9 cellular contexts compared by ENCODE assay signal in the genomic region with DNA sequence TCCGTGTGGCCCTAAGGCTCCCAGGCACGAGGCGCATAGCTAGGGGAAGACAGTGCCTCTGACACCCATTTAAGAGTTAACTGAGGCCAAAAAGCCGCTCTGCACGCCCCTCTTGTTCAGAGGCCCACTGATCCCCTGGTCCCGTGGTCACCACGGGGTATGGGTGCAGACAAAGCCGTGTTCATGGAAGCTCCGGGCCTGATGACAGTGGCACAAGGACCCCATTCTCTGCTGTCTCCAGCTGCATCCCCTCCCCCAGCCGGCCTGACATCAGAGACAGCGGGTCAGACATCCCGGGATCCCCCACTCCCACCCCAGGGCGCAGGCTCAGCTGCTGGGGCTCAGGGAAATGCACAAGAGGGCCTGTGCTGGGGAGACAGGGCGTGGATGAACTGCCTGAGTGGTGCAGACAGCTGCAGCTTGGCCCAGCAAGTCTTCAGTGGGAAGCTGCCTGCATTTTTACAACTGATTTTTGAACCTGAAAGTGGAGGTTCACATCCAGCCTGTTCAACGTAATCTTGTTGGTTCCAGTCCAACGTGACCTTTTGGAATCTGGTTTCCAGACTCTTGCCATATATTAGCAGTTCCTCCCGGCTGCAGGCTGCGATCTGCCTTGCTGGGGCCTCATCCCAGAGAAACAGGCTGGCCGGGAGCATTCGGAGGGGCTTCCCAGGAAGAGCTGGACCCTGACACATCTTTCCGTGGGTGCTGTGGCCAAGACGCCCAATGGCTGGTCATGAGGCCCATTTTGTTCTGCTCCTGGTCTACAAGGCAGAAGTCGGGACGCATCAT. TPM values are rescaled to one million over a fixed set of nuclear protein-coding genes. Genes with fewer than 3 reads are reported as not detected.
DNase-seq lines count a peak whose midpoint lies in the region; ATAC-seq lines count a peak whose summit lies in the region.
"Had no signal": no experiment of that assay in that cellular context is flagged by ENCODE, and none has a peak within 500 bp of the region (broad histone marks: within the 10 kb centered on the region; RNA-seq: fewer than 3 reads in every experiment).

No MANE protein-coding gene starts in this region.

- peaks cover 2 to 20% of the 10 kb centered on the region in 2 donors for H3K4me1 ChIP-seq in esophagus (ENCODE audit: control insufficient read depth in 2 of 2, insufficient read depth in 2 of 2, low read length in 1 of 2)

- WGBS in esophagus, 2 donors: 73 to 75% methylated on average over 24 of the region's 24 CpGs

- H3K27me3 Mint-ChIP-seq in activated T-cell treated with anti-CD3 and anti-CD28 coated beads, Interleukin-2, amount 50 U/mL, for 24 hours: peaks cover 65% of the 10 kb centered on the region
- peaks cover 42% of the 10 kb centered on the region for H3K27me3 Mint-ChIP-seq in activated T-cell treated with anti-CD3 and anti-CD28 coated beads, Interleukin-2, amount 50 U/mL, for 72 hours (ENCODE audit: low read depth)

- peak overlapping the region; percentile 3 to 13 for H3K27ac ChIP-seq in esophagus (ENCODE audit: low read depth in 2 of 2, low read length in 1 of 2)
- peak overlapping the region; percentile 97 for H3K27ac ChIP-seq in temporal lobe (ENCODE audit: low read depth, low read length)
- H3K27ac ChIP-seq: brain microvascular endothelial cell had no signal

- no peaks in the 10 kb centered on the region for H3K36me3 ChIP-seq in esophagus (ENCODE audit: control insufficient read depth in 2 of 2, insufficient read depth in 2 of 2, low read length in 1 of 2)
- H3K36me3 ChIP-seq: brain microvascular endothelial cell had no signal

- no peak overlapping the region for H3K27ac Mint-ChIP-seq in activated T-cell treated with anti-CD3 and anti-CD28 coated beads, Interleukin-2, amount 50 U/mL, for 24 hours
- H3K27ac Mint-ChIP-seq in activated T-cell treated with anti-CD3 and anti-CD28 coated beads, Interleukin-2, amount 50 U/mL, for 72 hours: no peak overlapping the region

- H3K4me3 Mint-ChIP-seq in activated T-cell treated with anti-CD3 and anti-CD28 coated beads, Interleukin-2, amount 50 U/mL, for 24 hours: peak overlapping the region; percentile 6
- peak overlapping the region in 1 of 2 donors; percentile 32 for H3K4me3 Mint-ChIP-seq in activated T-cell treated with anti-CD3 and anti-CD28 coated beads, Interleukin-2, amount 50 U/mL, for 72 hours

- H3K9me3 Mint-ChIP-seq in activated T-cell treated with anti-CD3 and anti-CD28 coated beads, Interleukin-2, amount 50 U/mL, for 24 hours: no peaks in the 10 kb centered on the region
- no peaks in the 10 kb centered on the region for H3K9me3 Mint-ChIP-seq in activated T-cell treated with anti-CD3 and anti-CD28 coated beads, Interleukin-2, amount 50 U/mL, for 72 hours

- DNase-seq in activated T-cell treated with anti-CD3 and anti-CD28 coated beads, Interleukin-2, amount 50 U/mL, for 24 hours: no peak
- no peak for DNase-seq in activated T-cell treated with anti-CD3 and anti-CD28 coated beads, Interleukin-2, amount 50 U/mL, for 72 hours
- peak; percentile 90 for DNase-seq in myocyte (ENCODE audit: low read depth)
- DNase-seq in COR-L47 (lab: John Stamatoyannopoulos, UW): no peak
- DNase-seq: brain microvascular endothelial cell had no signal

- no peaks in the 10 kb centered on the region for H3K27me3 ChIP-seq in esophagus (ENCODE audit: control insufficient read depth in 1 of 2, insufficient read depth in 2 of 2, low read length in 2 of 2)
- H3K27me3 ChIP-seq: brain microvascular endothelial cell had no signal

- peaks cover 6% of the 10 kb centered on the region for H3K4me1 Mint-ChIP-seq in activated T-cell treated with anti-CD3 and anti-CD28 coated beads, Interleukin-2, amount 50 U/mL, for 24 hours (ENCODE audit: low read depth)
- no peaks in the 10 kb centered on the region for H3K4me1 Mint-ChIP-seq in activated T-cell treated with anti-CD3 and anti-CD28 coated beads, Interleukin-2, amount 50 U/mL, for 72 hours (ENCODE audit: low read depth)

- H3K4me3 ChIP-seq in esophagus (ENCODE audit: low read depth in 1 of 2, low read length in 2 of 2): no peak overlapping the region

- ATAC-seq in activated T-cell treated with anti-CD3 and anti-CD28 coated beads, Interleukin-2, amount 50 U/mL, for 72 hours (replicated peaks in 1 of 2): no peak
- ATAC-seq in HG02623 (IDR thresholded peaks at IDR 0.05; ENCODE audit: unreplicated experiment): no peak
- ATAC-seq in GM18502 (IDR thresholded peaks at IDR 0.05; ENCODE audit: poor library complexity, unreplicated experiment): no peak

- no peaks in the 10 kb centered on the region for H3K9me3 ChIP-seq in esophagus (ENCODE audit: control insufficient read depth in 2 of 2, insufficient read depth in 1 of 2, low read depth in 1 of 2, low read length in 1 of 2)

- H3K36me3 Mint-ChIP-seq in activated T-cell treated with anti-CD3 and anti-CD28 coated beads, Interleukin-2, amount 50 U/mL, for 24 hours (ENCODE audit: low read depth): no peaks in the 10 kb centered on the region
- no peaks in the 10 kb centered on the region for H3K36me3 Mint-ChIP-seq in activated T-cell treated with anti-CD3 and anti-CD28 coated beads, Interleukin-2, amount 50 U/mL, for 72 hours (ENCODE audit: insufficient read depth in 2 of 2)

RNA-seq across cellular contexts. Expression of a gene that starts 9.7 kb away (rescaled TPM):
- under 1 TPM; 0.02 to 0.14 TPM for total RNA-seq in activated T-cell treated with anti-CD3 and anti-CD28 coated beads, Interleukin-2, amount 50 U/mL, for 72 hours
- polyA plus RNA-seq in esophagus: 1 to 10 TPM; 3.0 to 9.1 TPM
- total RNA-seq in myocyte (5.5 and 5.7 TPM in 2 replicates), temporal lobe (16.7 TPM)
- polyA plus RNA-seq in myocyte (2012): 7.3 TPM
